Comparison of ENCODE assay signal across 1 cellular context in genomic region chr20:22623211-22623610, GRCh38.
TF ChIP-seq lines count a peak whose summit lies in the region.

No MANE protein-coding gene starts in this region.

TF ChIP-seq in GM23338, 12 proteins besides CTCF, POLR2A, EP300 and RAD21:
- TF ChIP-seq ZNF462 (CRISPR knock-in tag; IDR thresholded peaks at IDR 0.05) (no peak), STAT1 (IDR thresholded peaks at IDR 0.05; ENCODE audit: unreplicated experiment) (no peak), EZH2phosphoT487 (IDR thresholded peaks at IDR 0.05; ENCODE audit: unreplicated experiment) (no peak), EZH2 (IDR thresholded peaks at IDR 0.05; ENCODE audit: low read depth, unreplicated experiment) (no peak), ZNF331 (CRISPR knock-in tag; IDR thresholded peaks at IDR 0.05; ENCODE audit: low read depth) (no peak), ZNF114 (CRISPR knock-in tag; IDR thresholded peaks at IDR 0.05) (no peak), POLR2AphosphoS5 (IDR thresholded peaks at IDR 0.05; ENCODE audit: low read depth) (no peak), JUNB (IDR thresholded peaks at IDR 0.05; ENCODE audit: unreplicated experiment) (no peak), NANOG (IDR thresholded peaks at IDR 0.05; ENCODE audit: borderline replicate concordance) (no peak), CREB1 (CRISPR knock-in tag; IDR thresholded peaks at IDR 0.05; ENCODE audit: low read depth) (no peak)
- TF ChIP-seq, protein P1, sequence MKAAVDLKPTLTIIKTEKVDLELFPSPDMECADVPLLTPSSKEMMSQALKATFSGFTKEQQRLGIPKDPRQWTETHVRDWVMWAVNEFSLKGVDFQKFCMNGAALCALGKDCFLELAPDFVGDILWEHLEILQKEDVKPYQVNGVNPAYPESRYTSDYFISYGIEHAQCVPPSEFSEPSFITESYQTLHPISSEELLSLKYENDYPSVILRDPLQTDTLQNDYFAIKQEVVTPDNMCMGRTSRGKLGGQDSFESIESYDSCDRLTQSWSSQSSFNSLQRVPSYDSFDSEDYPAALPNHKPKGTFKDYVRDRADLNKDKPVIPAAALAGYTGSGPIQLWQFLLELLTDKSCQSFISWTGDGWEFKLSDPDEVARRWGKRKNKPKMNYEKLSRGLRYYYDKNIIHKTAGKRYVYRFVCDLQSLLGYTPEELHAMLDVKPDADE (IDR thresholded peaks at IDR 0.05): no peak
- TF ChIP-seq, protein P2, sequence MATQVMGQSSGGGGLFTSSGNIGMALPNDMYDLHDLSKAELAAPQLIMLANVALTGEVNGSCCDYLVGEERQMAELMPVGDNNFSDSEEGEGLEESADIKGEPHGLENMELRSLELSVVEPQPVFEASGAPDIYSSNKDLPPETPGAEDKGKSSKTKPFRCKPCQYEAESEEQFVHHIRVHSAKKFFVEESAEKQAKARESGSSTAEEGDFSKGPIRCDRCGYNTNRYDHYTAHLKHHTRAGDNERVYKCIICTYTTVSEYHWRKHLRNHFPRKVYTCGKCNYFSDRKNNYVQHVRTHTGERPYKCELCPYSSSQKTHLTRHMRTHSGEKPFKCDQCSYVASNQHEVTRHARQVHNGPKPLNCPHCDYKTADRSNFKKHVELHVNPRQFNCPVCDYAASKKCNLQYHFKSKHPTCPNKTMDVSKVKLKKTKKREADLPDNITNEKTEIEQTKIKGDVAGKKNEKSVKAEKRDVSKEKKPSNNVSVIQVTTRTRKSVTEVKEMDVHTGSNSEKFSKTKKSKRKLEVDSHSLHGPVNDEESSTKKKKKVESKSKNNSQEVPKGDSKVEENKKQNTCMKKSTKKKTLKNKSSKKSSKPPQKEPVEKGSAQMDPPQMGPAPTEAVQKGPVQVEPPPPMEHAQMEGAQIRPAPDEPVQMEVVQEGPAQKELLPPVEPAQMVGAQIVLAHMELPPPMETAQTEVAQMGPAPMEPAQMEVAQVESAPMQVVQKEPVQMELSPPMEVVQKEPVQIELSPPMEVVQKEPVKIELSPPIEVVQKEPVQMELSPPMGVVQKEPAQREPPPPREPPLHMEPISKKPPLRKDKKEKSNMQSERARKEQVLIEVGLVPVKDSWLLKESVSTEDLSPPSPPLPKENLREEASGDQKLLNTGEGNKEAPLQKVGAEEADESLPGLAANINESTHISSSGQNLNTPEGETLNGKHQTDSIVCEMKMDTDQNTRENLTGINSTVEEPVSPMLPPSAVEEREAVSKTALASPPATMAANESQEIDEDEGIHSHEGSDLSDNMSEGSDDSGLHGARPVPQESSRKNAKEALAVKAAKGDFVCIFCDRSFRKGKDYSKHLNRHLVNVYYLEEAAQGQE (IDR thresholded peaks at IDR 0.05; ENCODE audit: unreplicated experiment): no peak
